ENCODE assay signal across 10 cellular contexts in the genomic region with DNA sequence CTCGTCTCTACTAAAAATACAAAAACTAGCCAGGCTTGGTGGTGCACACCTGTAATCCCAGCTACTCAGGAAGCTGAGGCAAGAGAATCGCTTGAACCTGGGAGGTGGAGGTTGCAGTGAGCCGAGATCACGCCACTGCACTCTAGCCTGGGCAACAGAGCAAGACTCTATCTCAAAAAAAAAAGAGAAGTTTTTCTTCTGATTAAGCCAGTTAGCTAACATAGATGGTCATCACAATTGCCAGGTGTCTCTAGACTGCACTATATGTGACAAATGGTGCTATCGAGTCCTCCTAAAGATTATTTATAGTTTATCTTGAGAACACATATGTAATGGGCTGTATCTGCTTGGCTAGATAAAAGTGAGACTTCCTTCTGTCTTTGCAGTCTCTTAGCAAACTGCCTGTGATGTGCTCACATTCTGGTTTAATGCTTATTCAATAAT. TPM values are rescaled to one million over a fixed set of nuclear protein-coding genes. Genes with fewer than 3 reads are reported as not detected.
"Had no signal": no experiment of that assay in that cellular context is flagged by ENCODE, and none has a peak within 500 bp of the region (broad histone marks: within the 10 kb centered on the region; RNA-seq: fewer than 3 reads in every experiment).

No MANE protein-coding gene starts in this region.

RNA-seq across cellular contexts. Expression of a gene that starts 2.2 kb away (rescaled TPM):
- total RNA-seq: HepG2, HT-29, IMR-90, LHCN-M2, MCF 10A, OCI-LY7, PC-9, Peyer's patch, RPMI7951, SJCRH30 had no signal
- polyA plus RNA-seq: HepG2 had no signal

RNA-seq across cellular contexts. Expression of a gene that starts 29.2 kb away (rescaled TPM):
- total RNA-seq: HepG2, HT-29, IMR-90, LHCN-M2, MCF 10A, OCI-LY7, RPMI7951 had no signal
- polyA plus RNA-seq: HepG2, IMR-90 had no signal

RNA-seq across cellular contexts. Expression of a gene that starts 50.3 kb away (rescaled TPM):
- total RNA-seq: HepG2, HT-29, IMR-90, MCF 10A, OCI-LY7, PC-9, RPMI7951, SJCRH30 had no signal
- polyA plus RNA-seq: HepG2, IMR-90 had no signal
